ENCODE assay signal across 9 cellular contexts in genomic region chr11:93512073-93512475, GRCh38. TPM values are rescaled to one million over a fixed set of nuclear protein-coding genes. Genes with fewer than 3 reads are reported as not detected.
DNase-seq lines count a peak whose midpoint lies in the region; ATAC-seq, FAIRE-seq and TF ChIP-seq lines count a peak whose summit lies in the region.
"Had no signal": no experiment of that assay in that cellular context is flagged by ENCODE, and none has a peak within 500 bp of the region (broad histone marks: within the 10 kb centered on the region; RNA-seq: fewer than 3 reads in every experiment).

No MANE protein-coding gene starts in this region.

- intact Hi-C loops in left colon (cut with DNase I, micrococcal nuclease), result no loop called here

- TF ChIP-seq CTCF in upper lobe of left lung (IDR thresholded peaks at IDR 0.05), result no peak

- peaks cover 4% of the 10 kb centered on the region in 2 experiments for H3K4me1 ChIP-seq in trophoblast cell (ENCODE audit: control insufficient read depth in 1 of 2, insufficient read depth in 2 of 2, low read length in 2 of 2)
- peaks cover 0 to 6% (median 0%) of the 10 kb centered on the region in 4 donors for H3K4me1 ChIP-seq in upper lobe of left lung

- no peak overlapping the region for H3K9ac ChIP-seq in trophoblast cell (ENCODE audit: low read length)

- TF ChIP-seq POLR2A in upper lobe of left lung (IDR thresholded peaks at IDR 0.05), result no peak

- H3K18ac ChIP-seq in trophoblast cell (ENCODE audit: low read length), result no peak overlapping the region

- H2BK12ac ChIP-seq in trophoblast cell (ENCODE audit: low read length), result no peak overlapping the region

- FAIRE-seq in HTR-8/SVneo (lab: Jason Lieb, UNC), result peak; percentile 13

- H3K4me2 ChIP-seq in trophoblast cell (ENCODE audit: low read length), result no peak overlapping the region

- H2AFZ ChIP-seq in trophoblast cell (ENCODE audit: insufficient read depth, low read length, poor library complexity), result no peak overlapping the region

- no peak overlapping the region for H4K8ac ChIP-seq in trophoblast cell (ENCODE audit: low read depth, low read length)

- H3K4me3 ChIP-seq in trophoblast cell (ENCODE audit: low read depth, low read length) (no peak overlapping the region), upper lobe of left lung (no peak overlapping the region)

- no peak for TF ChIP-seq EP300 in upper lobe of left lung (IDR thresholded peaks at IDR 0.05)

- no peaks in the 10 kb centered on the region for H3K79me1 ChIP-seq in trophoblast cell (ENCODE audit: low read length)

- no peak overlapping the region for H2AK5ac ChIP-seq in trophoblast cell (ENCODE audit: low read length)

- H3K27ac ChIP-seq in trophoblast cell (ENCODE audit: low read depth, low read length) (no peak overlapping the region), upper lobe of left lung (no peak overlapping the region)

- H3K23ac ChIP-seq in trophoblast cell (ENCODE audit: low read length), result no peak overlapping the region

- no peaks in the 10 kb centered on the region for H3K79me2 ChIP-seq in trophoblast cell (ENCODE audit: control insufficient read depth, insufficient read depth, low read length, poor library complexity)

- WGBS in trophoblast cell (ENCODE audit: extremely low coverage, insufficient coverage, insufficient read length), result no CpG with 5 or more reads among the region's 4 CpGs
- 86 to 90% methylated on average over 4 of the region's 4 CpGs for WGBS in upper lobe of left lung, 2 donors

- no peaks in the 10 kb centered on the region for H3K9me3 ChIP-seq in trophoblast cell (ENCODE audit: insufficient read depth, low read depth, low read length)
- H3K9me3 ChIP-seq in upper lobe of left lung, result no peaks in the 10 kb centered on the region

- ATAC-seq in GM18517 (IDR thresholded peaks at IDR 0.05; ENCODE audit: unreplicated experiment) (peak; percentile 74), GM19438 (IDR thresholded peaks at IDR 0.05; ENCODE audit: low read depth, unreplicated experiment) (peak; percentile 64), HG02885 (IDR thresholded peaks at IDR 0.05; ENCODE audit: poor library complexity, unreplicated experiment) (peak; percentile 89), left colon (no peak), upper lobe of left lung (ENCODE audit: low FRiP score in 2 of 2) (no peak)

- no peak overlapping the region for H2BK120ac ChIP-seq in trophoblast cell (ENCODE audit: insufficient read depth, low read length, poor library complexity)

- no peak overlapping the region for H3K14ac ChIP-seq in trophoblast cell (ENCODE audit: low read length)

- no peak overlapping the region for H4K12ac ChIP-seq in trophoblast cell (ENCODE audit: low read depth, low read length)

- H3K4ac ChIP-seq in trophoblast cell (ENCODE audit: low read depth, low read length), result no peak overlapping the region

- no peak overlapping the region for H4K91ac ChIP-seq in trophoblast cell (ENCODE audit: low read depth, low read length)

- H3K36me3 ChIP-seq in trophoblast cell (ENCODE audit: control insufficient read depth in 1 of 2, insufficient read depth in 2 of 2, low read length in 2 of 2) (no peaks in the 10 kb centered on the region), upper lobe of left lung (no peaks in the 10 kb centered on the region)

- H2BK5ac ChIP-seq in trophoblast cell (ENCODE audit: low read depth, low read length, poor library complexity), result no peak overlapping the region

- DNase-seq in HTR-8/SVneo (ENCODE audit: insufficient read length, low spot score), result no peak
- DNase-seq in trophoblast cell, result no peak
- DNase-seq in NCI-H128 (lab: John Stamatoyannopoulos, UW; ENCODE audit: unreplicated experiment), result no peak
- no peak for DNase-seq in left colon
- DNase-seq in upper lobe of left lung, result no peak
- DNase-seq: NCI-H510A had no signal

- no peaks in the 10 kb centered on the region for H3K27me3 ChIP-seq in trophoblast cell (ENCODE audit: insufficient read depth, low read length)
- H3K27me3 ChIP-seq in upper lobe of left lung, result no peaks in the 10 kb centered on the region

RNA-seq across cellular contexts. Expression of gene SMCO4, which starts 31.1 kb away (rescaled TPM):
- 29.0 and 32.8 TPM in 2 replicates for polyA plus RNA-seq in trophoblast cell (2013)
- 10 to 100 TPM; 56.8 to 74.8 TPM for total RNA-seq in left colon
- total RNA-seq in upper lobe of left lung, result 10 to 100 TPM; 13.6 to 62.4 (median 42.1) TPM

Comparison
In these comparisons a context has a peak if more than half of its experiments do, and no peak if none do; other contexts are left out.
1. ATAC-seq: peak in GM18517 (single experiment), GM19438 (single experiment) and HG02885 (single experiment); none in left colon (single experiment) and upper lobe of left lung (0 of 2).